Comparison of ENCODE assay signal across 1 cellular context in genomic region chr19:46978470-46978869, GRCh38.
TF ChIP-seq lines count a peak whose summit lies in the region.

No MANE protein-coding gene starts in this region.

TF ChIP-seq in GM23338, 12 proteins besides CTCF, POLR2A, EP300 and RAD21 (continued from another document):
- no peak for TF ChIP-seq REST (IDR thresholded peaks at IDR 0.05; ENCODE audit: unreplicated experiment)
- no peak for TF ChIP-seq EZH2 (IDR thresholded peaks at IDR 0.05; ENCODE audit: low read depth, unreplicated experiment)
- TF ChIP-seq EZH2phosphoT487 (IDR thresholded peaks at IDR 0.05; ENCODE audit: unreplicated experiment): no peak
- no peak for TF ChIP-seq STAT1 (IDR thresholded peaks at IDR 0.05; ENCODE audit: unreplicated experiment)
- TF ChIP-seq NANOG (IDR thresholded peaks at IDR 0.05; ENCODE audit: borderline replicate concordance): no peak
- no peak for TF ChIP-seq ETS1 (IDR thresholded peaks at IDR 0.05)
